ENCODE assay signal across 9 cellular contexts in genomic region chr19:10936661-10937084, GRCh38. TPM values are rescaled to one million over a fixed set of nuclear protein-coding genes. Genes with fewer than 3 reads are reported as not detected.
DNase-seq lines count a peak whose midpoint lies in the region; ATAC-seq and TF ChIP-seq lines count a peak whose summit lies in the region.
"Had no signal": no experiment of that assay in that cellular context is flagged by ENCODE, and none has a peak within 500 bp of the region (broad histone marks: within the 10 kb centered on the region; RNA-seq: fewer than 3 reads in every experiment).

No MANE protein-coding gene starts in this region.

- H3K4me1 ChIP-seq in fibroblast of lung (ENCODE audit: control insufficient read depth, extremely low read depth, insufficient read depth, low read length) = no peaks in the 10 kb centered on the region

- H3K36me3 ChIP-seq in H7 (replicated peaks; ENCODE audit: control insufficient read depth, insufficient read depth, low read length) = no peaks in the 10 kb centered on the region; the same call in 1 of the 2 replicates
- H3K36me3 ChIP-seq in fibroblast of lung (ENCODE audit: control insufficient read depth, insufficient read depth, low read length) = no peaks in the 10 kb centered on the region

- no peaks in the 10 kb centered on the region for H3K36me3 Mint-ChIP-seq in natural killer cell
- H3K36me3 Mint-ChIP-seq: IgD-negative memory B cell had no signal

- no peak overlapping the region for H3K9ac ChIP-seq in fibroblast of lung (ENCODE audit: insufficient read depth, low read length)

- H3K9me3 Mint-ChIP-seq in natural killer cell = no peaks in the 10 kb centered on the region
- H3K9me3 Mint-ChIP-seq: IgD-negative memory B cell had no signal

- H3K4me3 ChIP-seq in H7 (ENCODE audit: insufficient read depth, low read depth, low read length) = no peak overlapping the region
- H3K4me3 ChIP-seq in WI38 (ENCODE audit: low read depth, low read length) = no peak overlapping the region
- peak overlapping the region in 1 of 4 experiments; percentile 3 for H3K4me3 ChIP-seq in fibroblast of lung (replicated peaks in 1 of 4; ENCODE audit: control extremely low read depth in 1 of 4, insufficient read depth in 1 of 4, low read depth in 3 of 4, low read length in 4 of 4)

- no peak overlapping the region for H3K27ac ChIP-seq in fibroblast of lung (ENCODE audit: insufficient read depth, low read length)

- H4K20me1 ChIP-seq in fibroblast of lung (ENCODE audit: control insufficient read depth, extremely low read depth, insufficient read depth, low read length) = no peaks in the 10 kb centered on the region

- peak; percentile 76 for DNase-seq in CD1c-positive myeloid dendritic cell (ENCODE audit: extremely low spot score)
- DNase-seq in H7 = peak; percentile 86
- DNase-seq in NCI-H345 (lab: John Stamatoyannopoulos, UW) = peak; percentile 83
- DNase-seq in fibroblast of lung (ENCODE audit: low read depth in 2 of 2) = peak; percentile 75 to 85
- DNase-seq in natural killer cell = no peak

- H3K79me2 ChIP-seq in fibroblast of lung (ENCODE audit: control insufficient read depth, insufficient read depth, low read length) = peaks cover 4% of the 10 kb centered on the region

- no peaks in the 10 kb centered on the region for H3K27me3 Mint-ChIP-seq in natural killer cell (ENCODE audit: low read depth in 2 of 2)
- H3K27me3 Mint-ChIP-seq: IgD-negative memory B cell had no signal

- intact Hi-C loops in natural killer cell (cut with micrococcal nuclease) = loop anchor here (5.0 kb wide), 1 partner anchor 196 kb away; no protein-coding TSS in a partner anchor

- H3K4me3 Mint-ChIP-seq in natural killer cell = no peak overlapping the region
- H3K4me3 Mint-ChIP-seq: IgD-negative memory B cell had no signal

- TF ChIP-seq CTCF in WI38 (IDR thresholded peaks at IDR 0.05; ENCODE audit: low read depth, low read length) (peak; percentile 47), fibroblast of lung (conservative IDR thresholded peaks at IDR 0.05 in 1 of 2, IDR thresholded peaks at IDR 0.05 in 1 of 2; ENCODE audit: low read depth in 1 of 2, low read length in 2 of 2) (peak; percentile 56 to 65), natural killer cell (IDR thresholded peaks at IDR 0.05) (peak; percentile 55)

- peak overlapping the region; percentile 77 for H2AFZ ChIP-seq in fibroblast of lung (ENCODE audit: low read length)

- H3K4me1 Mint-ChIP-seq in natural killer cell = peaks cover 0 to 5% of the 10 kb centered on the region in 2 donors

- no peak overlapping the region for H3K27ac Mint-ChIP-seq in natural killer cell

- no peaks in the 10 kb centered on the region for H3K9me3 ChIP-seq in fibroblast of lung (ENCODE audit: control insufficient read depth, insufficient read depth, low read depth, low read length)

- no peaks in the 10 kb centered on the region for H3K27me3 ChIP-seq in H7 (ENCODE audit: control insufficient read depth, insufficient read depth, low read length)
- no peaks in the 10 kb centered on the region for H3K27me3 ChIP-seq in fibroblast of lung (ENCODE audit: control insufficient read depth, insufficient read depth, low read length)

- ATAC-seq in natural killer cell = peak; percentile 76 to 96 (median 89)
- ATAC-seq in HG03565 (IDR thresholded peaks at IDR 0.05; ENCODE audit: unreplicated experiment) = no peak
- no peak for ATAC-seq in HG02884 (IDR thresholded peaks at IDR 0.05; ENCODE audit: unreplicated experiment)

- peak overlapping the region; percentile 72 for H3K4me2 ChIP-seq in fibroblast of lung (ENCODE audit: extremely low read depth, insufficient read depth, low read length)

RNA-seq across cellular contexts. Expression of gene TIMM29, which starts 8.1 kb away (rescaled TPM):
- total RNA-seq in H7 (2014; rRNA removed; shearing (Covaris generic)) = 58.2 and 68.3 TPM in 2 replicates
- total RNA-seq in fibroblast of lung (27.7 and 29.2 TPM in 2 replicates), natural killer cell (10 to 100 TPM; 20.7 to 30.9 (median 24.1) TPM)
- polyA plus RNA-seq in fibroblast of lung = 7.0 and 8.1 TPM in 2 replicates
- 13.8 and 17.2 TPM in 2 replicates for polyA plus RNA-seq in fibroblast of lung (2012)
- polyA minus RNA-seq in fibroblast of lung (ENCODE audit: low replicate concordance) = 6.5 and 9.0 TPM in 2 replicates

RNA-seq across cellular contexts. Expression of gene YIPF2, which starts 8.2 kb away (rescaled TPM):
- 81.1 and 90.3 TPM in 2 replicates for total RNA-seq in H7 (2014; rRNA removed; shearing (Covaris generic))
- 83.7 and 118 TPM in 2 replicates for total RNA-seq in fibroblast of lung
- 31.6 and 41.5 TPM in 2 replicates for polyA plus RNA-seq in fibroblast of lung
- 59.6 and 61.4 TPM in 2 replicates for polyA plus RNA-seq in fibroblast of lung (2012)
- polyA minus RNA-seq in fibroblast of lung (ENCODE audit: low replicate concordance) = 67.4 and 81.6 TPM in 2 replicates
- 10 to 100 TPM; 26.4 to 27.8 (median 27.2) TPM for total RNA-seq in natural killer cell

RNA-seq across cellular contexts. Expression of gene SMARCA4, which starts 24.2 kb away (rescaled TPM):
- total RNA-seq in H7 (2014; rRNA removed; shearing (Covaris generic)) = 173 and 208 TPM in 2 replicates
- total RNA-seq in fibroblast of lung (35.7 and 61.1 TPM in 2 replicates), natural killer cell (10 to 100 TPM; 85.4 to 96.1 (median 93.6) TPM)
- polyA plus RNA-seq in fibroblast of lung = 28.1 and 53.1 TPM in 2 replicates
- polyA plus RNA-seq in fibroblast of lung (2012) = 70.1 and 109 TPM in 2 replicates
- polyA minus RNA-seq in fibroblast of lung (ENCODE audit: low replicate concordance) = 168 and 225 TPM in 2 replicates

Comparison
In these comparisons a context has a peak if more than half of its experiments do, and no peak if none do; other contexts are left out.
1. ATAC-seq: peak in natural killer cell (3 of 3); none in HG03565 (single experiment) and HG02884 (single experiment).
2. Peak in every context shown above with its lines, with median percentiles within 50 percentile points of each other: CTCF ChIP-seq.